Comparison of ENCODE assay signal across 10 cellular contexts in genomic region chr13:100658363-100658762, GRCh38. TPM values are rescaled to one million over a fixed set of nuclear protein-coding genes. Genes with fewer than 3 reads are reported as not detected.
DNase-seq lines count a peak whose midpoint lies in the region; ATAC-seq and TF ChIP-seq lines count a peak whose summit lies in the region.
"Had no signal": no experiment of that assay in that cellular context is flagged by ENCODE, and none has a peak within 500 bp of the region (broad histone marks: within the 10 kb centered on the region; RNA-seq: fewer than 3 reads in every experiment).

No MANE protein-coding gene starts in this region.

- peaks cover under 1% of the 10 kb centered on the region for H3K27me3 Mint-ChIP-seq in GM23338 (ENCODE audit: insufficient read depth, low read depth, poor library complexity)
- H3K27me3 Mint-ChIP-seq in naive B cell: no peaks in the 10 kb centered on the region

- no peaks in the 10 kb centered on the region for H4K20me1 ChIP-seq in GM23338 (replicated peaks; ENCODE audit: insufficient read depth)
- H4K20me1 ChIP-seq in osteoblast (ENCODE audit: insufficient read depth, low read length): no peaks in the 10 kb centered on the region

- H3K27ac Mint-ChIP-seq in GM23338 (0 out of 2 replicates have a peak overlapping the region, but pooled peaks have one; percentile 1), naive B cell (peak overlapping the region in 4 of 6 donors; percentile 43 to 82 (median 70))

- H3K27ac ChIP-seq in GM23338 (ENCODE audit: low read depth) (no peak overlapping the region), osteoblast (ENCODE audit: low read depth, low read length) (no peak overlapping the region)
- H3K27ac ChIP-seq: thoracic aorta had no signal

- H3K9me3 Mint-ChIP-seq in GM23338 (no peaks in the 10 kb centered on the region), naive B cell (no peaks in the 10 kb centered on the region)

- H3K36me3 Mint-ChIP-seq in GM23338 (ENCODE audit: low read depth) (peaks cover 75% of the 10 kb centered on the region), naive B cell (peaks cover 10 to 37% of the 10 kb centered on the region in 2 donors)

- no peak overlapping the region for H3K4me3 ChIP-seq in GM23338
- H3K4me3 ChIP-seq in Jurkat, Clone E6-1 (ENCODE audit: low read length): no peak overlapping the region
- no peak overlapping the region for H3K4me3 ChIP-seq in osteoblast (ENCODE audit: insufficient read depth, low read length)
- H3K4me3 ChIP-seq: K562, thoracic aorta had no signal

- no peaks in the 10 kb centered on the region for H3K79me2 ChIP-seq in GM23338 (replicated peaks; ENCODE audit: insufficient read depth)
- no peaks in the 10 kb centered on the region for H3K79me2 ChIP-seq in osteoblast (ENCODE audit: insufficient read depth, low read length)

- ATAC-seq in GM18909 (IDR thresholded peaks at IDR 0.05; ENCODE audit: poor library complexity, unreplicated experiment) (peak; percentile 81), GM23338 (no peak), naive B cell (ENCODE audit: low read depth in 2 of 2) (peak in 1 of 2 donors; percentile 50)
- ATAC-seq: K562 had no signal

- no peaks in the 10 kb centered on the region for H3K9me3 ChIP-seq in osteoblast (ENCODE audit: low read depth, low read length)
- H3K9me3 ChIP-seq: thoracic aorta had no signal

- H3K4me2 ChIP-seq in GM23338: no peak overlapping the region
- no peak overlapping the region for H3K4me2 ChIP-seq in osteoblast (ENCODE audit: insufficient read depth, low read length)

- no peak for DNase-seq in GM23338 (ENCODE audit: low spot score)
- peak; percentile 42 for DNase-seq in Jurkat, Clone E6-1 (ENCODE audit: low read depth, low spot score)
- no peak for DNase-seq in naive B cell
- DNase-seq in kidney tubule cell (ENCODE audit: low spot score): no peak
- no peak for DNase-seq in osteoblast (ENCODE audit: insufficient read length, low spot score, missing footprints)
- DNase-seq in NCI-H187 (lab: John Stamatoyannopoulos, UW): no peak
- DNase-seq: activated CD4-positive, alpha-beta T cell treated with anti-CD3 and anti-CD28 coated beads, Interleukin-2, amount 50 U/mL, for 48 hours had no signal

- H3K4me1 ChIP-seq in GM23338 (ENCODE audit: insufficient read depth) (peaks cover 11% of the 10 kb centered on the region), osteoblast (ENCODE audit: insufficient read depth, low read length) (no peaks in the 10 kb centered on the region)

- H3K36me3 ChIP-seq in GM23338 (ENCODE audit: insufficient read depth) (peaks cover 13% of the 10 kb centered on the region; the same call in 1 of the 2 replicates), osteoblast (ENCODE audit: insufficient read depth, low read length) (peaks cover 10% of the 10 kb centered on the region)

- H3K4me3 Mint-ChIP-seq in GM23338 (no peak overlapping the region), naive B cell (peak overlapping the region in 2 of 8 donors; percentile 24 to 71)

- no peaks in the 10 kb centered on the region for H3K9me2 ChIP-seq in GM23338 (ENCODE audit: insufficient read depth)

- H3K4me1 Mint-ChIP-seq in GM23338 (peaks cover 24% of the 10 kb centered on the region), naive B cell (peaks cover 6 to 19% (median 8%) of the 10 kb centered on the region in 3 donors)

- H3F3A ChIP-seq in GM23338 (replicated peaks; ENCODE audit: low read depth): no peaks in the 10 kb centered on the region

- H3K27me3 ChIP-seq in GM23338 (ENCODE audit: insufficient read depth) (no peaks in the 10 kb centered on the region), osteoblast (ENCODE audit: insufficient read depth, low read length) (no peaks in the 10 kb centered on the region)

- H2AFZ ChIP-seq in GM23338 (no peak overlapping the region), osteoblast (ENCODE audit: low read length) (no peak overlapping the region)

- TF ChIP-seq CTCF in GM23338 (conservative IDR thresholded peaks at IDR 0.05; ENCODE audit: low read depth in 2 of 2) (no peak), osteoblast (IDR thresholded peaks at IDR 0.05; ENCODE audit: extremely low read depth, low read depth, low read length) (no peak)

TF ChIP-seq in GM23338, 12 proteins besides CTCF, POLR2A, EP300 and RAD21 (continues in another document):
- TF ChIP-seq EZH2 (IDR thresholded peaks at IDR 0.05; ENCODE audit: low read depth, unreplicated experiment): no peak
- no peak for TF ChIP-seq CREB1 (CRISPR knock-in tag; IDR thresholded peaks at IDR 0.05; ENCODE audit: low read depth)
- TF ChIP-seq ZNF462 (CRISPR knock-in tag; IDR thresholded peaks at IDR 0.05): no peak
- TF ChIP-seq STAT1 (IDR thresholded peaks at IDR 0.05; ENCODE audit: unreplicated experiment): no peak
- no peak for TF ChIP-seq ETS1 (IDR thresholded peaks at IDR 0.05)
- no peak for TF ChIP-seq ZNF331 (CRISPR knock-in tag; IDR thresholded peaks at IDR 0.05; ENCODE audit: low read depth)

RNA-seq across cellular contexts. Expression of gene TMTC4, which starts 16.2 kb away (rescaled TPM):
- total RNA-seq in GM23338 (2014; rRNA removed; shearing (Covaris generic)): 37.9 and 50.0 TPM in 2 replicates
- polyA plus RNA-seq in GM23338 (2016; fragmentation: Nextera tagmentation; extraction: Ambion mirVana): 16.0 and 21.9 TPM in 2 replicates
- polyA plus RNA-seq in Jurkat, Clone E6-1 (2012; ENCODE audit: insufficient read depth, insufficient read length): 20.5 TPM
- 1 to 10 TPM; 1.5 to 8.5 (median 4.7) TPM for polyA plus RNA-seq in naive B cell (ENCODE audit: low read depth in 6 of 6)
- 8.7 and 17.1 TPM in 2 replicates for total RNA-seq in osteoblast
